Comparison of ENCODE assay signal across 33 cellular contexts in genomic region chr12:92706594-92706993, GRCh38. TPM values are rescaled to one million over a fixed set of nuclear protein-coding genes. Genes with fewer than 3 reads are reported as not detected.
"Had no signal": no experiment of that assay in that cellular context is flagged by ENCODE, and none has a peak within 500 bp of the region (broad histone marks: within the 10 kb centered on the region; RNA-seq: fewer than 3 reads in every experiment).

No MANE protein-coding gene starts in this region.

- H3K4me1 ChIP-seq: neural progenitor cell, parathyroid adenoma, psoas muscle, sigmoid colon, thyroid gland, tibial nerve, vagina had no signal

- H3K9ac ChIP-seq: neural progenitor cell, parathyroid adenoma had no signal

- H3K4me3 ChIP-seq: neural progenitor cell, ovary, psoas muscle, right lobe of liver, sigmoid colon, stomach, thoracic aorta, thyroid gland, tibial nerve, upper lobe of left lung, vagina had no signal

- H3K36me3 Mint-ChIP-seq: natural killer cell; neural progenitor cell; stimulated activated effector memory CD8-positive, alpha-beta T cell treated with anti-CD3 and anti-CD28 coated beads, Interleukin-12 subunit alpha, Interleukin-12 subunit beta, amount 100 ng/mL, for 72 hours had no signal

- H3K9me3 ChIP-seq: neutrophil, ovary, psoas muscle, right lobe of liver, sigmoid colon, stomach, thoracic aorta, thyroid gland, tibial nerve, upper lobe of left lung, vagina had no signal

- H3K4me1 Mint-ChIP-seq: neural progenitor cell; stimulated activated effector memory CD8-positive, alpha-beta T cell treated with anti-CD3 and anti-CD28 coated beads, Interleukin-12 subunit alpha, Interleukin-12 subunit beta, amount 100 ng/mL, for 72 hours had no signal

- H3K27me3 Mint-ChIP-seq: progenitor cell of endocrine pancreas; stimulated activated naive B cell treated with anti-CD40 and anti-IgM and Interleukin-4, amounts not matched to agents 10 μg/mL and 1 μg/mL and 100 μg/mL, for 72 hours; stimulated activated naive CD8-positive, alpha-beta T cell treated with anti-CD3 and anti-CD28 coated beads, Interleukin-15, Interleukin-2, amounts not matched to agents 100 ng/mL and 50 ng/mL, for 24 hours had no signal

- H3K36me3 ChIP-seq: neural progenitor cell, neutrophil, ovary, right lobe of liver, sigmoid colon, stomach, thoracic aorta, thyroid gland, tibial nerve, upper lobe of left lung, vagina had no signal

- H3K4me3 Mint-ChIP-seq: natural killer cell; nephron; neural progenitor cell; stimulated activated effector memory CD8-positive, alpha-beta T cell treated with anti-CD3 and anti-CD28 coated beads, Interleukin-12 subunit alpha, Interleukin-12 subunit beta, amount 100 ng/mL, for 72 hours; stimulated activated naive B cell treated with anti-CD40 and anti-IgM and Interleukin-4, amounts not matched to agents 10 μg/mL and 1 μg/mL and 100 μg/mL, for 72 hours; stimulated activated naive CD8-positive, alpha-beta T cell treated with anti-CD3 and anti-CD28 coated beads, Interleukin-15, Interleukin-2, amounts not matched to agents 100 ng/mL and 50 ng/mL, for 24 hours had no signal

- FAIRE-seq: small intestine, urothelium cell line had no signal

- H3K27me3 ChIP-seq: neural progenitor cell, neutrophil, ovary, right lobe of liver, sigmoid colon, stomach, thyroid gland, tibial nerve, upper lobe of left lung, vagina had no signal

- H3K27ac ChIP-seq: neural progenitor cell, neutrophil, ovary, parathyroid adenoma, psoas muscle, right lobe of liver, sigmoid colon, stomach, thoracic aorta, thyroid gland, tibial nerve, upper lobe of left lung, vagina had no signal

- H2AFZ ChIP-seq: neural progenitor cell, parathyroid adenoma had no signal

- H3K4me2 ChIP-seq: neural progenitor cell had no signal

- H3K79me2 ChIP-seq: parathyroid adenoma had no signal

- ATAC-seq: psoas muscle; right cardiac atrium; right lobe of liver; stimulated activated effector memory CD8-positive, alpha-beta T cell treated with anti-CD3 and anti-CD28 coated beads, Interleukin-12 subunit alpha, Interleukin-12 subunit beta, amount 100 ng/mL, for 72 hours; stimulated activated naive B cell treated with anti-CD40 and anti-IgM and Interleukin-4, amounts not matched to agents 10 μg/mL and 1 μg/mL and 100 μg/mL, for 72 hours had no signal

- H3K27ac Mint-ChIP-seq: natural killer cell; nephron; neural progenitor cell; progenitor cell of endocrine pancreas; stimulated activated effector memory CD8-positive, alpha-beta T cell treated with anti-CD3 and anti-CD28 coated beads, Interleukin-12 subunit alpha, Interleukin-12 subunit beta, amount 100 ng/mL, for 72 hours; stimulated activated naive B cell treated with anti-CD40 and anti-IgM and Interleukin-4, amounts not matched to agents 10 μg/mL and 1 μg/mL and 100 μg/mL, for 72 hours; stimulated activated naive CD8-positive, alpha-beta T cell treated with anti-CD3 and anti-CD28 coated beads, Interleukin-15, Interleukin-2, amounts not matched to agents 100 ng/mL and 50 ng/mL, for 24 hours had no signal

- DNase-seq: natural killer cell; nucleus accumbens; ovary; right cardiac atrium; right lobe of liver; sigmoid colon; small intestine; stimulated activated CD4-positive, alpha-beta T cell treated with anti-CD3 and anti-CD28 coated beads, Interleukin-15, amount 100 ng/mL, for 24 hours; stimulated activated CD4-positive, alpha-beta T cell treated with anti-CD3 and anti-CD28 coated beads, Interleukin-2, amount 100 ng/mL, for 24 hours; stimulated activated CD4-positive, alpha-beta T cell treated with anti-CD3 and anti-CD28 coated beads, Interleukin-2, amount 100 ng/mL, for 48 hours; stimulated activated CD4-positive, alpha-beta T cell treated with anti-CD3 and anti-CD28 coated beads, Interleukin-4, amount 100 ng/mL, for 24 hours; stimulated activated naive B cell treated with anti-CD40 and anti-IgM and Interleukin-4, amounts not matched to agents 10 μg/mL and 1 μg/mL and 100 μg/mL, for 72 hours; stimulated activated naive CD4-positive, alpha-beta T cell treated with Interleukin-2 at 50 U/mL for 16 hours; stomach; thyroid gland; trophoblast cell had no signal

- H3K9me3 Mint-ChIP-seq: natural killer cell; neural progenitor cell; stimulated activated effector memory CD8-positive, alpha-beta T cell treated with anti-CD3 and anti-CD28 coated beads, Interleukin-12 subunit alpha, Interleukin-12 subunit beta, amount 100 ng/mL, for 72 hours; stimulated activated naive CD8-positive, alpha-beta T cell treated with anti-CD3 and anti-CD28 coated beads, Interleukin-15, Interleukin-2, amounts not matched to agents 100 ng/mL and 50 ng/mL, for 24 hours had no signal

RNA-seq across cellular contexts. Expression of gene PLEKHG7, which starts 3.8 kb away (rescaled TPM):
- total RNA-seq: osteoblast, psoas muscle, right cardiac atrium, subcutaneous adipose tissue, temporal lobe, thoracic aorta, thyroid gland, vagina had no signal
- polyA plus RNA-seq: neural cell, ovary, psoas muscle, right cardiac atrium had no signal
